Comparison of ENCODE assay signal across 1 cellular context in the genomic region with DNA sequence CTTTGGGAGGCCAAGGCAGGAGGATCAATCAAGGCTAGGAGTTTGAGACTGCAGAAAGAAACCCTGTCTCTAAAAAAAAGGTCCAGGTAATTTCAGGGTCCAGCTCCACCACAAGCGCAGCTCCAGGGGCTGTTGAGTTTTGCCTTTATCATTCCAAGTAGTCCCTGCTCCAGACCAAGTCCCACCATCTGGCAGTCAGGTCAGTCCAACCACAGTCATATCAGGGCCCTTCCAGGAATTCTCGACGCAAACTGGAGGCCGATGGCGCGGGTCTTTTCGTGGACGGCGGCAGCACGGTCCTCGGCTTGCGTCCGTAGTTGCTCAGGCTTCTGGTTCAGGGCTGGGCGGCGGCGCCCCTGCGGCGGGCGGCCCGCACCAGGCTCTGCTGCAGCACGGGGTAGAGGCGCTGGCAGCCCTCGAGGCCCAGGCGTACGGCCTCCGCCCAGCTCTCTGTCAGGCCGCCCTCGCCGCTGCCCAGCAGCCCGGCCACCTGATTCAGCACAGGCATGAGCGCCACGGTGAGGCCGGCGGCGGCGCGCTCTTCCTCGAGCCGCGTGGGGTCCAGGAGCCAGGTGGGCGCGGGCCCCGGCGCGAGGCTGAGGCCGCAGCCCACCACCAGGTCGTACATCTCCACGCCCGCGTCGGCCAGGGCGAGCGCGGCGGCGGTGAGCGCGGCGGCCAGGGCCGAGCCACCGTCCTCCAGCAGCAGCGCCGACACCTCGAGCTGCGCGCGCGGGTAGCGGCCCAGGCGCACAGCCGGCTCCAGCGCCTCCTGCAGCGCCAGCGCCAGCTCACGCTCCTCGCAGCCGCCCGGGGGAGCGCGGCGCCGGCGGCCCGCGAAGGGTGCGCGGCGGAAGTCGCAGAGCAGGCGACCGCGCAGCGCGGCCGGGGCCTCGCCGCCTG.
TF ChIP-seq lines count a peak whose summit lies in the region.

No MANE protein-coding gene starts in this region.

TF ChIP-seq in K562, 482 proteins besides CTCF, POLR2A, EP300 and RAD21 (continued from another document and continues in another):
- TF ChIP-seq, protein P1, sequence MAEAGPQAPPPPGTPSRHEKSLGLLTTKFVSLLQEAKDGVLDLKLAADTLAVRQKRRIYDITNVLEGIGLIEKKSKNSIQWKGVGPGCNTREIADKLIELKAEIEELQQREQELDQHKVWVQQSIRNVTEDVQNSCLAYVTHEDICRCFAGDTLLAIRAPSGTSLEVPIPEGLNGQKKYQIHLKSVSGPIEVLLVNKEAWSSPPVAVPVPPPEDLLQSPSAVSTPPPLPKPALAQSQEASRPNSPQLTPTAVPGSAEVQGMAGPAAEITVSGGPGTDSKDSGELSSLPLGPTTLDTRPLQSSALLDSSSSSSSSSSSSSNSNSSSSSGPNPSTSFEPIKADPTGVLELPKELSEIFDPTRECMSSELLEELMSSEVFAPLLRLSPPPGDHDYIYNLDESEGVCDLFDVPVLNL (CRISPR knock-in tag; IDR thresholded peaks at IDR 0.05; ENCODE audit: low read depth) = peak; percentile 30; the same call in 1 of the 2 replicates
- TF ChIP-seq, protein P2, sequence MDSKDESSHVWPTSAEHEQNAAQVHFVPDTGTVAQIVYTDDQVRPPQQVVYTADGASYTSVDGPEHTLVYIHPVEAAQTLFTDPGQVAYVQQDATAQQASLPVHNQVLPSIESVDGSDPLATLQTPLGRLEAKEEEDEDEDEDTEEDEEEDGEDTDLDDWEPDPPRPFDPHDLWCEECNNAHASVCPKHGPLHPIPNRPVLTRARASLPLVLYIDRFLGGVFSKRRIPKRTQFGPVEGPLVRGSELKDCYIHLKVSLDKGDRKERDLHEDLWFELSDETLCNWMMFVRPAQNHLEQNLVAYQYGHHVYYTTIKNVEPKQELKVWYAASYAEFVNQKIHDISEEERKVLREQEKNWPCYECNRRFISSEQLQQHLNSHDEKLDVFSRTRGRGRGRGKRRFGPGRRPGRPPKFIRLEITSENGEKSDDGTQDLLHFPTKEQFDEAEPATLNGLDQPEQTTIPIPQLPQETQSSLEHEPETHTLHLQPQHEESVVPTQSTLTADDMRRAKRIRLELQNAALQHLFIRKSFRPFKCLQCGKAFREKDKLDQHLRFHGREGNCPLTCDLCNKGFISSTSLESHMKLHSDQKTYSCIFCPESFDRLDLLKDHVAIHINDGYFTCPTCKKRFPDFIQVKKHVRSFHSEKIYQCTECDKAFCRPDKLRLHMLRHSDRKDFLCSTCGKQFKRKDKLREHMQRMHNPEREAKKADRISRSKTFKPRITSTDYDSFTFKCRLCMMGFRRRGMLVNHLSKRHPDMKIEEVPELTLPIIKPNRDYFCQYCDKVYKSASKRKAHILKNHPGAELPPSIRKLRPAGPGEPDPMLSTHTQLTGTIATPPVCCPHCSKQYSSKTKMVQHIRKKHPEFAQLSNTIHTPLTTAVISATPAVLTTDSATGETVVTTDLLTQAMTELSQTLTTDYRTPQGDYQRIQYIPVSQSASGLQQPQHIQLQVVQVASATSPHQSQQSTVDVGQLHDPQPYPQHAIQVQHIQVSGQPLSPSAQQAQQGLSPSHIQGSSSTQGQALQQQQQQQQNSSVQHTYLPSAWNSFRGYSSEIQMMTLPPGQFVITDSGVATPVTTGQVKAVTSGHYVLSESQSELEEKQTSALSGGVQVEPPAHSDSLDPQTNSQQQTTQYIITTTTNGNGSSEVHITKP (IDR thresholded peaks at IDR 0.05; ENCODE audit: partially characterized antibody) = no peak
- TF ChIP-seq TCF3 (CRISPR knock-in tag; IDR thresholded peaks at IDR 0.05) = peak; percentile 40; the same call in 1 of the 2 replicates
- TF ChIP-seq, protein P3, sequence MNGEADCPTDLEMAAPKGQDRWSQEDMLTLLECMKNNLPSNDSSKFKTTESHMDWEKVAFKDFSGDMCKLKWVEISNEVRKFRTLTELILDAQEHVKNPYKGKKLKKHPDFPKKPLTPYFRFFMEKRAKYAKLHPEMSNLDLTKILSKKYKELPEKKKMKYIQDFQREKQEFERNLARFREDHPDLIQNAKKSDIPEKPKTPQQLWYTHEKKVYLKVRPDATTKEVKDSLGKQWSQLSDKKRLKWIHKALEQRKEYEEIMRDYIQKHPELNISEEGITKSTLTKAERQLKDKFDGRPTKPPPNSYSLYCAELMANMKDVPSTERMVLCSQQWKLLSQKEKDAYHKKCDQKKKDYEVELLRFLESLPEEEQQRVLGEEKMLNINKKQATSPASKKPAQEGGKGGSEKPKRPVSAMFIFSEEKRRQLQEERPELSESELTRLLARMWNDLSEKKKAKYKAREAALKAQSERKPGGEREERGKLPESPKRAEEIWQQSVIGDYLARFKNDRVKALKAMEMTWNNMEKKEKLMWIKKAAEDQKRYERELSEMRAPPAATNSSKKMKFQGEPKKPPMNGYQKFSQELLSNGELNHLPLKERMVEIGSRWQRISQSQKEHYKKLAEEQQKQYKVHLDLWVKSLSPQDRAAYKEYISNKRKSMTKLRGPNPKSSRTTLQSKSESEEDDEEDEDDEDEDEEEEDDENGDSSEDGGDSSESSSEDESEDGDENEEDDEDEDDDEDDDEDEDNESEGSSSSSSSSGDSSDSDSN (IDR thresholded peaks at IDR 0.05; ENCODE audit: borderline replicate concordance in 1 of 2, low read depth in 2 of 2, low read length in 2 of 2) = peak in 1 of 2 experiments; percentile 86
- TF ChIP-seq GTF2E2 (tag; IDR thresholded peaks at IDR 0.05) = no peak
- TF ChIP-seq POLR2G (IDR thresholded peaks at IDR 0.05; ENCODE audit: low read depth, low read length) = peak; percentile 88
- TF ChIP-seq KLF13 (tag; IDR thresholded peaks at IDR 0.05; ENCODE audit: borderline replicate concordance, low read depth) = no peak
- TF ChIP-seq, protein P4, sequence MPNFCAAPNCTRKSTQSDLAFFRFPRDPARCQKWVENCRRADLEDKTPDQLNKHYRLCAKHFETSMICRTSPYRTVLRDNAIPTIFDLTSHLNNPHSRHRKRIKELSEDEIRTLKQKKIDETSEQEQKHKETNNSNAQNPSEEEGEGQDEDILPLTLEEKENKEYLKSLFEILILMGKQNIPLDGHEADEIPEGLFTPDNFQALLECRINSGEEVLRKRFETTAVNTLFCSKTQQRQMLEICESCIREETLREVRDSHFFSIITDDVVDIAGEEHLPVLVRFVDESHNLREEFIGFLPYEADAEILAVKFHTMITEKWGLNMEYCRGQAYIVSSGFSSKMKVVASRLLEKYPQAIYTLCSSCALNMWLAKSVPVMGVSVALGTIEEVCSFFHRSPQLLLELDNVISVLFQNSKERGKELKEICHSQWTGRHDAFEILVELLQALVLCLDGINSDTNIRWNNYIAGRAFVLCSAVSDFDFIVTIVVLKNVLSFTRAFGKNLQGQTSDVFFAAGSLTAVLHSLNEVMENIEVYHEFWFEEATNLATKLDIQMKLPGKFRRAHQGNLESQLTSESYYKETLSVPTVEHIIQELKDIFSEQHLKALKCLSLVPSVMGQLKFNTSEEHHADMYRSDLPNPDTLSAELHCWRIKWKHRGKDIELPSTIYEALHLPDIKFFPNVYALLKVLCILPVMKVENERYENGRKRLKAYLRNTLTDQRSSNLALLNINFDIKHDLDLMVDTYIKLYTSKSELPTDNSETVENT (CRISPR knock-in tag; IDR thresholded peaks at IDR 0.05) = peak; percentile 10; the same call in 1 of the 2 replicates
- TF ChIP-seq RBM25 (IDR thresholded peaks at IDR 0.05; ENCODE audit: low read depth, low read length, severe bottlenecking) = peak; percentile 18
- TF ChIP-seq SRSF3 (IDR thresholded peaks at IDR 0.05; ENCODE audit: insufficient read depth, low read length) = no peak
- 0 out of 2 replicates have a peak, but pooled peaks have one; percentile 26 for TF ChIP-seq ZNF766 (CRISPR knock-in tag; conservative IDR thresholded peaks at IDR 0.05)
- no peak for TF ChIP-seq THRAP3 (IDR thresholded peaks at IDR 0.05; ENCODE audit: borderline replicate concordance)
- 0 out of 2 replicates have a peak, but pooled peaks have one; percentile 13 for TF ChIP-seq ZNF121 (CRISPR knock-in tag; conservative IDR thresholded peaks at IDR 0.05)
- TF ChIP-seq SOX6 (IDR thresholded peaks at IDR 0.05) = peak; percentile 25; the same call in 1 of the 2 replicates
- TF ChIP-seq SAFB (IDR thresholded peaks at IDR 0.05; ENCODE audit: borderline replicate concordance, low read depth, low read length) = peak; percentile 61; the same call in 1 of the 2 replicates
- TF ChIP-seq MAZ (CRISPR knock-in tag; conservative IDR thresholded peaks at IDR 0.05 in 1 of 2, IDR thresholded peaks at IDR 0.05 in 1 of 2) = peak in 1 of 2 experiments; percentile 34; a peak in 2 of 4 replicates
- 0 out of 2 replicates have a peak, but pooled peaks have one; percentile 43 for TF ChIP-seq NR1H2 (CRISPR knock-in tag; IDR thresholded peaks at IDR 0.05)
- TF ChIP-seq, protein P5, sequence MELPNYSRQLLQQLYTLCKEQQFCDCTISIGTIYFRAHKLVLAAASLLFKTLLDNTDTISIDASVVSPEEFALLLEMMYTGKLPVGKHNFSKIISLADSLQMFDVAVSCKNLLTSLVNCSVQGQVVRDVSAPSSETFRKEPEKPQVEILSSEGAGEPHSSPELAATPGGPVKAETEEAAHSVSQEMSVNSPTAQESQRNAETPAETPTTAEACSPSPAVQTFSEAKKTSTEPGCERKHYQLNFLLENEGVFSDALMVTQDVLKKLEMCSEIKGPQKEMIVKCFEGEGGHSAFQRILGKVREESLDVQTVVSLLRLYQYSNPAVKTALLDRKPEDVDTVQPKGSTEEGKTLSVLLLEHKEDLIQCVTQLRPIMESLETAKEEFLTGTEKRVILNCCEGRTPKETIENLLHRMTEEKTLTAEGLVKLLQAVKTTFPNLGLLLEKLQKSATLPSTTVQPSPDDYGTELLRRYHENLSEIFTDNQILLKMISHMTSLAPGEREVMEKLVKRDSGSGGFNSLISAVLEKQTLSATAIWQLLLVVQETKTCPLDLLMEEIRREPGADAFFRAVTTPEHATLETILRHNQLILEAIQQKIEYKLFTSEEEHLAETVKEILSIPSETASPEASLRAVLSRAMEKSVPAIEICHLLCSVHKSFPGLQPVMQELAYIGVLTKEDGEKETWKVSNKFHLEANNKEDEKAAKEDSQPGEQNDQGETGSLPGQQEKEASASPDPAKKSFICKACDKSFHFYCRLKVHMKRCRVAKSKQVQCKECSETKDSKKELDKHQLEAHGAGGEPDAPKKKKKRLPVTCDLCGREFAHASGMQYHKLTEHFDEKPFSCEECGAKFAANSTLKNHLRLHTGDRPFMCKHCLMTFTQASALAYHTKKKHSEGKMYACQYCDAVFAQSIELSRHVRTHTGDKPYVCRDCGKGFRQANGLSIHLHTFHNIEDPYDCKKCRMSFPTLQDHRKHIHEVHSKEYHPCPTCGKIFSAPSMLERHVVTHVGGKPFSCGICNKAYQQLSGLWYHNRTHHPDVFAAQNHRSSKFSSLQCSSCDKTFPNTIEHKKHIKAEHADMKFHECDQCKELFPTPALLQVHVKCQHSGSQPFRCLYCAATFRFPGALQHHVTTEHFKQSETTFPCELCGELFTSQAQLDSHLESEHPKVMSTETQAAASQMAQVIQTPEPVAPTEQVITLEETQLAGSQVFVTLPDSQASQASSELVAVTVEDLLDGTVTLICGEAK (IDR thresholded peaks at IDR 0.05) = 0 out of 2 replicates have a peak, but pooled peaks have one; percentile 6
- TF ChIP-seq, protein P5 (CRISPR knock-in tag; IDR thresholded peaks at IDR 0.05) = no peak
- TF ChIP-seq, protein P6, sequence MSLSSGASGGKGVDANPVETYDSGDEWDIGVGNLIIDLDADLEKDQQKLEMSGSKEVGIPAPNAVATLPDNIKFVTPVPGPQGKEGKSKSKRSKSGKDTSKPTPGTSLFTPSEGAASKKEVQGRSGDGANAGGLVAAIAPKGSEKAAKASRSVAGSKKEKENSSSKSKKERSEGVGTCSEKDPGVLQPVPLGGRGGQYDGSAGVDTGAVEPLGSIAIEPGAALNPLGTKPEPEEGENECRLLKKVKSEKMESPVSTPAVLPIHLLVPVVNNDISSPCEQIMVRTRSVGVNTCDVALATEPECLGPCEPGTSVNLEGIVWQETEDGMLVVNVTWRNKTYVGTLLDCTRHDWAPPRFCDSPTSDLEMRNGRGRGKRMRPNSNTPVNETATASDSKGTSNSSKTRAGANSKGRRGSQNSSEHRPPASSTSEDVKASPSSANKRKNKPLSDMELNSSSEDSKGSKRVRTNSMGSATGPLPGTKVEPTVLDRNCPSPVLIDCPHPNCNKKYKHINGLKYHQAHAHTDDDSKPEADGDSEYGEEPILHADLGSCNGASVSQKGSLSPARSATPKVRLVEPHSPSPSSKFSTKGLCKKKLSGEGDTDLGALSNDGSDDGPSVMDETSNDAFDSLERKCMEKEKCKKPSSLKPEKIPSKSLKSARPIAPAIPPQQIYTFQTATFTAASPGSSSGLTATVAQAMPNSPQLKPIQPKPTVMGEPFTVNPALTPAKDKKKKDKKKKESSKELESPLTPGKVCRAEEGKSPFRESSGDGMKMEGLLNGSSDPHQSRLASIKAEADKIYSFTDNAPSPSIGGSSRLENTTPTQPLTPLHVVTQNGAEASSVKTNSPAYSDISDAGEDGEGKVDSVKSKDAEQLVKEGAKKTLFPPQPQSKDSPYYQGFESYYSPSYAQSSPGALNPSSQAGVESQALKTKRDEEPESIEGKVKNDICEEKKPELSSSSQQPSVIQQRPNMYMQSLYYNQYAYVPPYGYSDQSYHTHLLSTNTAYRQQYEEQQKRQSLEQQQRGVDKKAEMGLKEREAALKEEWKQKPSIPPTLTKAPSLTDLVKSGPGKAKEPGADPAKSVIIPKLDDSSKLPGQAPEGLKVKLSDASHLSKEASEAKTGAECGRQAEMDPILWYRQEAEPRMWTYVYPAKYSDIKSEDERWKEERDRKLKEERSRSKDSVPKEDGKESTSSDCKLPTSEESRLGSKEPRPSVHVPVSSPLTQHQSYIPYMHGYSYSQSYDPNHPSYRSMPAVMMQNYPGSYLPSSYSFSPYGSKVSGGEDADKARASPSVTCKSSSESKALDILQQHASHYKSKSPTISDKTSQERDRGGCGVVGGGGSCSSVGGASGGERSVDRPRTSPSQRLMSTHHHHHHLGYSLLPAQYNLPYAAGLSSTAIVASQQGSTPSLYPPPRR (CRISPR knock-in tag; IDR thresholded peaks at IDR 0.05; ENCODE audit: borderline replicate concordance) = peak; percentile 88
- TF ChIP-seq MYC (IDR thresholded peaks at IDR 0.05; ENCODE audit: low read depth, low read length) = peak; percentile 47; the same call in 1 of the 2 replicates
- no peak for TF ChIP-seq MYC (CRISPR knock-in tag; IDR thresholded peaks at IDR 0.05; ENCODE audit: borderline replicate concordance, low read depth)
